15 cellular contexts compared by ENCODE assay signal in genomic region chr5:168227001-168227400, GRCh38.
A peak's percentile ranks its signal among the peaks of the same experiment; 100 is the strongest.
DNase-seq lines count a peak whose midpoint lies in the region; ATAC-seq and TF ChIP-seq lines count a peak whose summit lies in the region.
"Had no signal": no experiment of that assay in that cellular context is flagged by ENCODE, and none has a peak within 500 bp of the region (broad histone marks: within the 10 kb centered on the region; RNA-seq: fewer than 3 reads in every experiment).

No MANE protein-coding gene starts in this region.

- no peak for TF ChIP-seq CTCF in cardiac muscle cell (IDR thresholded peaks at IDR 0.05; ENCODE audit: low read depth, low read length)
- no peak for TF ChIP-seq CTCF in upper lobe of left lung (IDR thresholded peaks at IDR 0.05)

- H3K4me3 ChIP-seq in cardiac muscle cell (no peak overlapping the region), upper lobe of left lung (no peak overlapping the region)
- H3K4me3 ChIP-seq: body of pancreas had no signal

- peaks cover 5% of the 10 kb centered on the region for H3K9me3 Mint-ChIP-seq in activated T-helper 17 cell treated with anti-CD3 and anti-CD28 coated beads, Interleukin-2, amount 50 U/mL, for 72 hours

- H3K27me3 Mint-ChIP-seq in activated T-helper 17 cell treated with anti-CD3 and anti-CD28 coated beads, Interleukin-2, amount 50 U/mL, for 72 hours: peaks cover 40% of the 10 kb centered on the region

- peaks cover 21% of the 10 kb centered on the region for H3K4me1 Mint-ChIP-seq in activated T-helper 17 cell treated with anti-CD3 and anti-CD28 coated beads, Interleukin-2, amount 50 U/mL, for 72 hours

- intact Hi-C loops in Right ventricle myocardium superior (cut with DNase I) (no loop called here), left ventricle myocardium superior (cut with micrococcal nuclease) (no loop called here)

- H3K9me3 ChIP-seq in cardiac muscle cell (ENCODE audit: low read depth): no peaks in the 10 kb centered on the region
- H3K9me3 ChIP-seq in upper lobe of left lung: no peaks in the 10 kb centered on the region
- H3K9me3 ChIP-seq: body of pancreas had no signal

- DNase-seq in cardiac muscle cell (ENCODE audit: low read depth in 1 of 2, low spot score in 1 of 2) (peak in 1 of 2 donors; percentile 41), Right ventricle myocardium superior (no peak), left ventricle myocardium superior (no peak), upper lobe of left lung (peak in 1 of 2 donors; percentile 31), anterior cingulate cortex (lab: John Stamatoyannopoulos, UW) (no peak), dedifferentiated amniotic fluid mesenchymal stem cell (ENCODE audit: extremely low spot score) (no peak)
- DNase-seq: body of pancreas, DND-41, KG1, NCI-H1694 treated with DMSO at 0.1 percent for 48 hours, NCI-H526 treated with DMSO at 0.1 percent for 48 hours, RPMI8226 had no signal

- H3K36me3 Mint-ChIP-seq in activated T-helper 17 cell treated with anti-CD3 and anti-CD28 coated beads, Interleukin-2, amount 50 U/mL, for 72 hours (ENCODE audit: low read depth): no peaks in the 10 kb centered on the region

- H3K4me1 ChIP-seq in cardiac muscle cell (ENCODE audit: low read depth) (peaks cover 30% of the 10 kb centered on the region), upper lobe of left lung (peaks cover 0 to 26% (median 4%) of the 10 kb centered on the region in 4 donors)
- H3K4me1 ChIP-seq: body of pancreas had no signal

- TF ChIP-seq POLR2A in upper lobe of left lung (IDR thresholded peaks at IDR 0.05): no peak

- H3K4me3 Mint-ChIP-seq in activated T-helper 17 cell treated with anti-CD3 and anti-CD28 coated beads, Interleukin-2, amount 50 U/mL, for 72 hours: peak overlapping the region; percentile 72

- H3K27ac ChIP-seq in cardiac muscle cell: peak overlapping the region; percentile 16
- H3K27ac ChIP-seq in upper lobe of left lung: peak overlapping the region in 3 of 4 donors; percentile 53 to 68 (median 66)
- H3K27ac ChIP-seq: body of pancreas had no signal

- H3K27me3 ChIP-seq in cardiac muscle cell (no peaks in the 10 kb centered on the region), upper lobe of left lung (no peaks in the 10 kb centered on the region)
- H3K27me3 ChIP-seq: body of pancreas had no signal

- H3K36me3 ChIP-seq in cardiac muscle cell (no peaks in the 10 kb centered on the region), upper lobe of left lung (no peaks in the 10 kb centered on the region)

- peak in 3 of 4 donors; percentile 25 to 91 (median 84) for TF ChIP-seq EP300 in upper lobe of left lung (IDR thresholded peaks at IDR 0.05)

- peak overlapping the region; percentile 90 for H3K27ac Mint-ChIP-seq in activated T-helper 17 cell treated with anti-CD3 and anti-CD28 coated beads, Interleukin-2, amount 50 U/mL, for 72 hours
- H3K27ac Mint-ChIP-seq: progenitor cell of endocrine pancreas had no signal

- ATAC-seq in Right ventricle myocardium superior (ENCODE audit: poor library complexity): no peak
- peak; percentile 76 for ATAC-seq in activated T-helper 17 cell treated with anti-CD3 and anti-CD28 coated beads, Interleukin-2, amount 50 U/mL, for 72 hours (replicated peaks)
- ATAC-seq in left ventricle myocardium superior: peak; percentile 27
- no peak for ATAC-seq in upper lobe of left lung (ENCODE audit: low FRiP score in 2 of 2)
- no peak for ATAC-seq in HG03135 (IDR thresholded peaks at IDR 0.05; ENCODE audit: unreplicated experiment)
- ATAC-seq: body of pancreas had no signal

- 57 to 65% methylated on average over 8 of the region's 8 CpGs for WGBS in upper lobe of left lung, 2 donors

Comparison
In these comparisons a context has a peak if more than half of its experiments do, and no peak if none do; other contexts are left out.
1. ATAC-seq: peak in activated T-helper 17 cell treated with anti-CD3 and anti-CD28 coated beads, Interleukin-2, amount 50 U/mL, for 72 hours (single experiment) and left ventricle myocardium superior (single experiment); none in Right ventricle myocardium superior (single experiment), upper lobe of left lung (0 of 2) and HG03135 (single experiment).